ENCODE assay signal across 8 cellular contexts in the genomic region with DNA sequence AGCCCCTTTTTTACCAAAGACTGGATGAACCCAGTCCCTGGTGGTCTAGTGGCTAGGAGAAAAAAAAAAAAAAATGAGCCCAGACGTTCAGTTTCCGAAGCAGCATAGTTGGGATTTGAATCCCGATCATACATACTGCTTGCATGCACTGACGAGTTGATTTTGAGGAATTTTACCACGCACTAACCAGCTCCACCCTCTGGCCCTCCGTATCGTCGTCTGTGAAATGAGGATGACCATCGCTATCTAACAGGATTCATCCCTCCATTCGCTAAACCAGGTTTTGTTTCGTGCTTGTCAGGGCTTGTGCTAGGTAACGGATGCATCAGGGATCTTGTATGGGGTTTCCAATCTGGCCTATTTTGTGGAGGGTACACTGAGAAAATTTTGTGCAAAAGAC. TPM values are rescaled to one million over a fixed set of nuclear protein-coding genes. Genes with fewer than 3 reads are reported as not detected.
A peak's percentile ranks its signal among the peaks of the same experiment; 100 is the strongest.
DNase-seq lines count a peak whose midpoint lies in the region; ATAC-seq and TF ChIP-seq lines count a peak whose summit lies in the region.

No MANE protein-coding gene starts in this region.

- peaks cover 21% of the 10 kb centered on the region for H3K79me2 ChIP-seq in DOHH2 (ENCODE audit: control insufficient read depth, low read length)

- peaks cover 14% of the 10 kb centered on the region for H3K4me1 ChIP-seq in DOHH2 (ENCODE audit: control insufficient read depth, low read length)
- H3K4me1 ChIP-seq in lower lobe of right lung = peaks cover 11% of the 10 kb centered on the region
- peaks cover 7 to 12% (median 10%) of the 10 kb centered on the region in 4 donors for H3K4me1 ChIP-seq in upper lobe of left lung

- H3K27ac ChIP-seq in DOHH2 (ENCODE audit: low read depth, low read length) = 0 out of 2 replicates have a peak overlapping the region, but pooled peaks have one; percentile 63
- peak overlapping the region; percentile 99 for H3K27ac ChIP-seq in lower lobe of right lung
- H3K27ac ChIP-seq in upper lobe of left lung = peak overlapping the region; percentile 90 to 99 (median 98)

- no peak for ATAC-seq in lower lobe of right lung
- ATAC-seq in upper lobe of left lung (ENCODE audit: low FRiP score in 2 of 2) = peak in 1 of 2 donors; percentile 9
- no peak for ATAC-seq in GM21360 (IDR thresholded peaks at IDR 0.05; ENCODE audit: unreplicated experiment)
- no peak for ATAC-seq in GM18873 (IDR thresholded peaks at IDR 0.05; ENCODE audit: low FRiP score, unreplicated experiment)

- H3K36me3 ChIP-seq in DOHH2 (ENCODE audit: control insufficient read depth, low read length) (peaks cover 34% of the 10 kb centered on the region), MG63 (peaks cover 25% of the 10 kb centered on the region), lower lobe of right lung (peaks cover 31% of the 10 kb centered on the region), upper lobe of left lung (peaks cover 0 to 28% (median 14%) of the 10 kb centered on the region in 4 donors)

- H3K4me3 ChIP-seq in DOHH2 (ENCODE audit: low read length) (peak overlapping the region; percentile 99), MG63 (peak overlapping the region; percentile 80), cardiac fibroblast (replicated peaks in 1 of 2; ENCODE audit: low read depth in 2 of 2, low read length in 2 of 2) (peak overlapping the region; percentile 79 to 89), lower lobe of right lung (peak overlapping the region; percentile 69), upper lobe of left lung (peak overlapping the region; percentile 65 to 74 (median 70))

- peak overlapping the region; percentile 90 for H3K4me2 ChIP-seq in DOHH2 (ENCODE audit: low read length)

- no peaks in the 10 kb centered on the region for H4K20me1 ChIP-seq in DOHH2 (ENCODE audit: control insufficient read depth, insufficient read depth, low read depth, low read length)

- TF ChIP-seq CTCF in DOHH2 (IDR thresholded peaks at IDR 0.05; ENCODE audit: low read depth, low read length, poor library complexity, severe bottlenecking) (no peak), cardiac fibroblast (IDR thresholded peaks at IDR 0.05; ENCODE audit: low read depth, low read length) (no peak), lower lobe of right lung (IDR thresholded peaks at IDR 0.05) (no peak), upper lobe of left lung (IDR thresholded peaks at IDR 0.05) (no peak)

- no peaks in the 10 kb centered on the region for H3K27me3 ChIP-seq in DOHH2 (ENCODE audit: control insufficient read depth, low read length)
- no peaks in the 10 kb centered on the region for H3K27me3 ChIP-seq in MG63
- no peaks in the 10 kb centered on the region for H3K27me3 ChIP-seq in lower lobe of right lung (ENCODE audit: low read depth)
- no peaks in the 10 kb centered on the region for H3K27me3 ChIP-seq in upper lobe of left lung

- H3F3A ChIP-seq in DOHH2 (ENCODE audit: control insufficient read depth, insufficient read depth) = no peaks in the 10 kb centered on the region

- H3K9me3 ChIP-seq in DOHH2 (ENCODE audit: control insufficient read depth, insufficient read depth, low read length) (no peaks in the 10 kb centered on the region), MG63 (no peaks in the 10 kb centered on the region), lower lobe of right lung (no peaks in the 10 kb centered on the region), upper lobe of left lung (no peaks in the 10 kb centered on the region)

- DNase-seq in MG63 (no peak), cardiac fibroblast (ENCODE audit: low read depth in 2 of 2) (peak; percentile 48 to 53), lower lobe of right lung (no peak), upper lobe of left lung (no peak), NCI-H1048 (lab: John Stamatoyannopoulos, UW) (no peak)

- TF ChIP-seq POLR2A in upper lobe of left lung (IDR thresholded peaks at IDR 0.05) = no peak

- WGBS in upper lobe of left lung, 2 donors = 12 to 14% methylated on average over 12 of the region's 12 CpGs

- no peak for TF ChIP-seq EP300 in upper lobe of left lung (IDR thresholded peaks at IDR 0.05)

- intact Hi-C loops in lower lobe of right lung (cut with DNase I) = no loop called here

- H3K9me2 ChIP-seq in DOHH2 (replicated peaks; ENCODE audit: control insufficient read depth, low read length) = no peaks in the 10 kb centered on the region

RNA-seq across cellular contexts. Expression of gene PTS, which starts 0.8 kb away (rescaled TPM):
- 64.0 and 98.2 TPM in 2 replicates for total RNA-seq in MG63 (2014; rRNA removed; shearing (Covaris generic); ENCODE audit: low replicate concordance)
- total RNA-seq in lower lobe of right lung (22.8 TPM), upper lobe of left lung (10 to 100 TPM; 15.0 to 26.5 (median 21.2) TPM)

RNA-seq across cellular contexts. Expression of gene PLET1, which starts 33.7 kb away (rescaled TPM):
- not detected in 2 replicates for total RNA-seq in MG63 (2014; rRNA removed; shearing (Covaris generic); ENCODE audit: low replicate concordance)
- total RNA-seq in lower lobe of right lung = not detected
- not detected for total RNA-seq in upper lobe of left lung

RNA-seq across cellular contexts. Expression of gene BCO2, which starts 51.7 kb away (rescaled TPM):
- 0.54 and 1.1 TPM in 2 replicates for total RNA-seq in MG63 (2014; rRNA removed; shearing (Covaris generic); ENCODE audit: low replicate concordance)
- total RNA-seq in lower lobe of right lung = 8.9 TPM
- total RNA-seq in upper lobe of left lung = 10 to 100 TPM in 2 of 6 donors, 1 to 10 TPM in 4; 2.1 to 18.2 (median 8.4) TPM

RNA-seq across cellular contexts. Expression of gene TEX12, which starts 59.8 kb away (rescaled TPM):
- total RNA-seq in MG63 (2014; rRNA removed; shearing (Covaris generic); ENCODE audit: low replicate concordance) = not detected in 2 replicates
- not detected for total RNA-seq in lower lobe of right lung
- total RNA-seq in upper lobe of left lung = under 1 TPM in 2 of 6 donors, not detected in 4; 0.37 to 0.89 TPM

Comparison
In these comparisons a context has a peak if more than half of its experiments do, and no peak if none do; other contexts are left out.
1. DNase-seq: peak in cardiac fibroblast (2 of 2); none in MG63 (single experiment), lower lobe of right lung (single experiment), upper lobe of left lung (0 of 2) and NCI-H1048 (single experiment).
2. Peak in every context shown above with its lines, with median percentiles within 50 percentile points of each other: H3K27ac ChIP-seq and H3K4me3 ChIP-seq.